1 cellular context compared by ENCODE assay signal in genomic region chr15:76905013-76905839, GRCh38.
TF ChIP-seq lines count a peak whose summit lies in the region.

TSS of gene SCAPER (minus strand) at chr15:76905340. CDS start at chr15:76883817, 21,523 bp downstream.

TF ChIP-seq in HEK293, 187 proteins besides CTCF, POLR2A, EP300 and RAD21 (continued from another document):
- no peak for TF ChIP-seq ZNF133 (tag by site-specific recombination; IDR thresholded peaks at IDR 0.05)
- TF ChIP-seq KLF16 (tag by site-specific recombination; IDR thresholded peaks at IDR 0.05), result peak; percentile 96
- peak; percentile 50; the same call in 1 of the 2 replicates for TF ChIP-seq ZBTB7A (tag by site-specific recombination; IDR thresholded peaks at IDR 0.05; ENCODE audit: low read depth)
